1 cellular context compared by ENCODE assay signal in genomic region chr17:49002766-49003165, GRCh38.
TF ChIP-seq lines count a peak whose summit lies in the region.

No MANE protein-coding gene starts in this region.

TF ChIP-seq in HepG2, 621 proteins besides CTCF, POLR2A, EP300 and RAD21:
- TF ChIP-seq, protein P1, sequence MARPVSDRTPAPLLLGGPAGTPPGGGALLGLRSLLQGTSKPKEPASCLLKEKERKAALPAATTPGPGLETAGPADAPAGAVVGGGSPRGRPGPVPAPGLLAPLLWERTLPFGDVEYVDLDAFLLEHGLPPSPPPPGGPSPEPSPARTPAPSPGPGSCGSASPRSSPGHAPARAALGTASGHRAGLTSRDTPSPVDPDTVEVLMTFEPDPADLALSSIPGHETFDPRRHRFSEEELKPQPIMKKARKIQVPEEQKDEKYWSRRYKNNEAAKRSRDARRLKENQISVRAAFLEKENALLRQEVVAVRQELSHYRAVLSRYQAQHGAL (CRISPR knock-in tag; IDR thresholded peaks at IDR 0.05; ENCODE audit: not compliant biosample characterization), result no peak
- TF ChIP-seq ZNF761 (CRISPR knock-in tag; conservative IDR thresholded peaks at IDR 0.05) (no peak), E2F5 (CRISPR knock-in tag; conservative IDR thresholded peaks at IDR 0.05) (no peak), RBFOX2 (IDR thresholded peaks at IDR 0.05; ENCODE audit: low read depth, low read length) (0 out of 2 replicates have a peak, but pooled peaks have one; percentile 2), ZNF337 (CRISPR knock-in tag; IDR thresholded peaks at IDR 0.05; ENCODE audit: borderline replicate concordance, low read depth) (no peak)
